ENCODE assay signal across 12 cellular contexts in the genomic region with DNA sequence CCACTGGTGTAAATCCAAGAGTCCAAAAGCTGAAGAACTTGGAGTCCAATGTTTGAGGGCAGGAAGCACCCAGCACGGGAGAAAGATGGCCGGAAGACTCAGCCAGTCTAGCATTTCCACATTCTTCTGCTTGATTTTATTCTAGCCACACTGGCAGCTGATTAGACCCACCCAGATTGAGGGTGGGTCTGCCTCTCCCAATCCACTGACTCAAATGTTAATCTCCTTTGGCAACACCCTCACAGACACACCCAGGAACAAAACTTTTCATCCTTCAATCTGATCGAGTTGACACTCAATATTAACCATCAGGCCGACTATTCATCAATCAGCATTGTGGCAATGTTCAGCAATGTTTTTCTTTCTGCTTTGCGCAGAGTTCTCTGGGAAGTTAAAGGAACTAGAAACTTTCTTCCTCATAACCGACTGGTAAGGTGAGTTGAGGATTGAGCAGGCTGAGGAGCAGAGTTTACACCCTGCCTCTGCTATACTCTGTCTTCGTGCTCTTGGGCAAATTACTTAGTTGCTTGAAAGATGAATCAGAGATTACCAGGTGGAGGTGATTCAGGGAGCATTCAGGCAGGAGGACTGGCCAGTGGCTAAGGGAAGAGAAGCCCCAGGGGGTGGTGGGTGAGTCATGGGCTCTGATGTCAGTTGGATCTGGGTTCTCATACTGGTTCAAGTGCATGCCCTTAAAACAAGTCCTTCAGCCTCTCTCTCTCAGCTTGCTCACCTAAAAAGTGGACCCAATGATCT. TPM values are rescaled to one million over a fixed set of nuclear protein-coding genes. Genes with fewer than 3 reads are reported as not detected.
DNase-seq lines count a peak whose midpoint lies in the region; ATAC-seq and TF ChIP-seq lines count a peak whose summit lies in the region.
"Had no signal": no experiment of that assay in that cellular context is flagged by ENCODE, and none has a peak within 500 bp of the region (broad histone marks: within the 10 kb centered on the region; RNA-seq: fewer than 3 reads in every experiment).

No MANE protein-coding gene starts in this region.

- POLR2A ChIA-PET in naive thymus-derived CD8-positive, alpha-beta T cell (lab: Charles Lee): no interaction called here

- no peaks in the 10 kb centered on the region for H4K20me1 ChIP-seq in GM23248 (ENCODE audit: insufficient read depth)

- H3K9me3 Mint-ChIP-seq in naive thymus-derived CD8-positive, alpha-beta T cell: no peaks in the 10 kb centered on the region
- H3K9me3 Mint-ChIP-seq: dendritic cell treated with granulocyte-macrophage colony-stimulating factor and Interleukin-4, amounts not matched to agents 40 ng/mL and 50 ng/mL, for 4 days; stimulated activated naive CD8-positive, alpha-beta T cell treated with anti-CD3 and anti-CD28 coated beads, Interleukin-15, Interleukin-2, amounts not matched to agents 100 ng/mL and 50 ng/mL, for 24 hours had no signal

- peak overlapping the region in 7 of 10 donors; percentile 19 to 86 (median 72) for H3K27ac Mint-ChIP-seq in naive thymus-derived CD8-positive, alpha-beta T cell
- H3K27ac Mint-ChIP-seq: dendritic cell treated with granulocyte-macrophage colony-stimulating factor and Interleukin-4, amounts not matched to agents 40 ng/mL and 50 ng/mL, for 4 days; stimulated activated naive CD8-positive, alpha-beta T cell treated with anti-CD3 and anti-CD28 coated beads, Interleukin-15, Interleukin-2, amounts not matched to agents 100 ng/mL and 50 ng/mL, for 24 hours had no signal

- H3K9me3 ChIP-seq in GM23248 (ENCODE audit: low read depth): no peaks in the 10 kb centered on the region
- no peaks in the 10 kb centered on the region for H3K9me3 ChIP-seq in MG63

- no peaks in the 10 kb centered on the region for H3K27me3 Mint-ChIP-seq in naive thymus-derived CD8-positive, alpha-beta T cell
- H3K27me3 Mint-ChIP-seq: dendritic cell treated with granulocyte-macrophage colony-stimulating factor and Interleukin-4, amounts not matched to agents 40 ng/mL and 50 ng/mL, for 4 days; stimulated activated naive CD8-positive, alpha-beta T cell treated with anti-CD3 and anti-CD28 coated beads, Interleukin-15, Interleukin-2, amounts not matched to agents 100 ng/mL and 50 ng/mL, for 24 hours had no signal

- H3K27ac ChIP-seq in GM23248: no peak overlapping the region

- in situ Hi-C loops in GM23248 (cut with MboI): no loop called here

- TF ChIP-seq CTCF in choroid plexus epithelial cell (conservative IDR thresholded peaks at IDR 0.05; ENCODE audit: low read depth, low read length): no peak

- H3K4me3 ChIP-seq in GM23248 (no peak overlapping the region), MG63 (no peak overlapping the region), choroid plexus epithelial cell (ENCODE audit: low read depth, low read length) (no peak overlapping the region)

- H3K36me3 Mint-ChIP-seq in naive thymus-derived CD8-positive, alpha-beta T cell: no peaks in the 10 kb centered on the region

- H3K9ac ChIP-seq in GM23248: no peak overlapping the region

- no peak for ATAC-seq in naive thymus-derived CD8-positive, alpha-beta T cell
- ATAC-seq in HG03135 (IDR thresholded peaks at IDR 0.05; ENCODE audit: unreplicated experiment) (no peak), GM18519 (IDR thresholded peaks at IDR 0.05; ENCODE audit: low FRiP score, unreplicated experiment) (no peak)

- WGBS in GM23248 (ENCODE audit: low coverage in 1 of 2, low lambda C conversion rate in 2 of 2, missing lambda C conversion rate in 2 of 2), 2 experiments: 11 to 14% methylated on average over 7 of the region's 7 CpGs

- no peaks in the 10 kb centered on the region for H3K9me2 ChIP-seq in GM23248 (ENCODE audit: insufficient read depth)

- H3K4me1 Mint-ChIP-seq in naive thymus-derived CD8-positive, alpha-beta T cell: peaks cover 18 to 40% (median 26%) of the 10 kb centered on the region in 4 donors

- H3K4me3 Mint-ChIP-seq in naive thymus-derived CD8-positive, alpha-beta T cell: no peak overlapping the region
- H3K4me3 Mint-ChIP-seq: dendritic cell treated with granulocyte-macrophage colony-stimulating factor and Interleukin-4, amounts not matched to agents 40 ng/mL and 50 ng/mL, for 4 days; stimulated activated naive CD8-positive, alpha-beta T cell treated with anti-CD3 and anti-CD28 coated beads, Interleukin-15, Interleukin-2, amounts not matched to agents 100 ng/mL and 50 ng/mL, for 24 hours had no signal

- no peaks in the 10 kb centered on the region for H3K36me3 ChIP-seq in GM23248 (ENCODE audit: low read depth)
- no peaks in the 10 kb centered on the region for H3K36me3 ChIP-seq in MG63

- H3F3A ChIP-seq in GM23248 (ENCODE audit: insufficient read depth): no peaks in the 10 kb centered on the region

- H3K27me3 ChIP-seq in GM23248 (replicated peaks; ENCODE audit: insufficient read depth) (no peaks in the 10 kb centered on the region), MG63 (no peaks in the 10 kb centered on the region)

- DNase-seq in GM23248: peak; percentile 58
- DNase-seq in MG63: peak; percentile 70
- DNase-seq in choroid plexus epithelial cell (ENCODE audit: low read depth): peak; percentile 62
- no peak for DNase-seq in naive thymus-derived CD8-positive, alpha-beta T cell
- no peak for DNase-seq in SK-N-DZ (ENCODE audit: low spot score)
- DNase-seq in GM03348 (ENCODE audit: low spot score): no peak
- DNase-seq: activated gamma-delta T cell, NCI-H1417 treated with DMSO at 0.1 percent for 48 hours had no signal

- H3K4me2 ChIP-seq in GM23248 (ENCODE audit: unreplicated experiment): no peak overlapping the region

- no peak overlapping the region for H2AFZ ChIP-seq in GM23248

- no peaks in the 10 kb centered on the region for H3K79me2 ChIP-seq in GM23248 (ENCODE audit: insufficient read depth)

- peaks cover 5% of the 10 kb centered on the region; the same call in 1 of the 2 replicates for H3K4me1 ChIP-seq in GM23248 (ENCODE audit: insufficient read depth)

RNA-seq across cellular contexts. Expression of a gene that starts 28.2 kb away (rescaled TPM):
- total RNA-seq in GM23248 (2014; rRNA removed; shearing (Covaris generic)): 34.5 and 35.8 TPM in 2 replicates
- polyA plus RNA-seq in GM23248 (2016; fragmentation: Nextera tagmentation; extraction: Ambion mirVana): 20.3 and 31.1 TPM in 2 replicates
- 23.6 and 39.1 TPM in 2 replicates for total RNA-seq in MG63 (2014; rRNA removed; shearing (Covaris generic); ENCODE audit: low replicate concordance)
- 10 to 100 TPM; 69.1 to 82.8 TPM for total RNA-seq in naive thymus-derived CD8-positive, alpha-beta T cell
- polyA plus RNA-seq in naive thymus-derived CD8-positive, alpha-beta T cell: 10 to 100 TPM; 42.5 to 62.6 (median 49.1) TPM
- polyA plus RNA-seq in SK-N-DZ (2014; cell fraction: cytosol; rRNA removed): 102 TPM in 2 replicates
- polyA plus RNA-seq in SK-N-DZ (2014; cell fraction: nucleus; rRNA removed): 74.8 and 92.0 TPM in 2 replicates

Comparison
In these comparisons a context has a peak if more than half of its experiments do, and no peak if none do; other contexts are left out.
1. DNase-seq: peak in GM23248 (single experiment), MG63 (single experiment) and choroid plexus epithelial cell (single experiment); none in naive thymus-derived CD8-positive, alpha-beta T cell (0 of 10), SK-N-DZ (single experiment) and GM03348 (single experiment).